In the genomic region with DNA sequence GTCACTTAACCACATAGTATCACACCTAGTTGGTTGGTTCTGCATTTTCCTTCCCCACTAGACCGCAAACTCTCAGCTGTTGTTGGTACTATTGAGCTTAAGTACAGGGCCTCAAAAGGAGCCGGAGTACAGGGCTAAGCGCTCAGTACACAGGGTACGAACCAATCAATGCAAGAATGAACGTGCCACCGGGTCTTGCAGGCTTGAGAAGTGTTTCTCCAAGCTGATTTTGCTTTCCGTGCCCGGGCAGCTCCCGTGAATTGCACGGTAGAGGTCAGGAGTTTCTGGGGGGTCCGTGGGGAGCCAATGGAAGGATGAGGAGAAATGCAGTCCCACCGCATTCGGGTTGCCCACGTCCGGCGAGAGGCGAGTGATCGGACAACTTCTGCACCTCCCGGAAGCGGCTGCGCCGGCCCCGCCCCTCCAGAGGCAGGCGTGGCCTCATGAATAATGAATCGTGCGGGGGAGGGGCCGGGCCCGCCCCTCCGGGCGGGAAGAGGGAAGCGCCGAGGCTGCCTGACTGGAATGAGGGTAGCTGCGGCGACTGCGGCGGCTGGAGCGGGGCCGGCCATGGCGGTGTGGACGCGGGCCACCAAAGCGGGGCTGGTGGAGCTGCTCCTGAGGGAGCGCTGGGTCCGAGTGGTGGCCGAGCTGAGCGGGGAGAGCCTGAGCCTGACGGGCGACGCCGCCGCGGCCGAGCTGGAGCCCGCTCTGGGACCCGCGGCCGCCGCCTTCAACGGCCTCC, we compare ENCODE assay signal across 1 cellular context.
A peak's percentile ranks its signal among the peaks of the same experiment; 100 is the strongest.
TF ChIP-seq lines count a peak whose summit lies in the region.

A gene (plus strand): TSS at position 523 of the 745 bp plus-strand sequence. CDS start 3 bp downstream, at position 526.

TF ChIP-seq in HepG2, 621 proteins besides CTCF, POLR2A, EP300 and RAD21 (continued from another document and continues in another):
- TF ChIP-seq, protein P1, sequence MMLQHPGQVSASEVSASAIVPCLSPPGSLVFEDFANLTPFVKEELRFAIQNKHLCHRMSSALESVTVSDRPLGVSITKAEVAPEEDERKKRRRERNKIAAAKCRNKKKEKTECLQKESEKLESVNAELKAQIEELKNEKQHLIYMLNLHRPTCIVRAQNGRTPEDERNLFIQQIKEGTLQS (CRISPR knock-in tag; IDR thresholded peaks at IDR 0.05): peak; percentile 52; the same call in 1 of the 2 replicates
- TF ChIP-seq, protein P2, sequence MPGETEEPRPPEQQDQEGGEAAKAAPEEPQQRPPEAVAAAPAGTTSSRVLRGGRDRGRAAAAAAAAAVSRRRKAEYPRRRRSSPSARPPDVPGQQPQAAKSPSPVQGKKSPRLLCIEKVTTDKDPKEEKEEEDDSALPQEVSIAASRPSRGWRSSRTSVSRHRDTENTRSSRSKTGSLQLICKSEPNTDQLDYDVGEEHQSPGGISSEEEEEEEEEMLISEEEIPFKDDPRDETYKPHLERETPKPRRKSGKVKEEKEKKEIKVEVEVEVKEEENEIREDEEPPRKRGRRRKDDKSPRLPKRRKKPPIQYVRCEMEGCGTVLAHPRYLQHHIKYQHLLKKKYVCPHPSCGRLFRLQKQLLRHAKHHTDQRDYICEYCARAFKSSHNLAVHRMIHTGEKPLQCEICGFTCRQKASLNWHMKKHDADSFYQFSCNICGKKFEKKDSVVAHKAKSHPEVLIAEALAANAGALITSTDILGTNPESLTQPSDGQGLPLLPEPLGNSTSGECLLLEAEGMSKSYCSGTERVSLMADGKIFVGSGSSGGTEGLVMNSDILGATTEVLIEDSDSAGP (CRISPR knock-in tag; IDR thresholded peaks at IDR 0.05; ENCODE audit: borderline replicate concordance): peak; percentile 87
- peak; percentile 74; the same call in 1 of the 2 replicates for TF ChIP-seq BORCS8-MEF2B (CRISPR knock-in tag; IDR thresholded peaks at IDR 0.05)
- TF ChIP-seq SP5 (CRISPR knock-in tag; IDR thresholded peaks at IDR 0.05; ENCODE audit: borderline replicate concordance, low read depth): peak; percentile 91
- TF ChIP-seq ATM (IDR thresholded peaks at IDR 0.05; ENCODE audit: borderline replicate concordance): no peak
- peak; percentile 77; the same call in 1 of the 2 replicates for TF ChIP-seq KMT2B (CRISPR knock-in tag; IDR thresholded peaks at IDR 0.05)
- TF ChIP-seq NR3C1 (CRISPR knock-in tag; IDR thresholded peaks at IDR 0.05): no peak
- TF ChIP-seq ZNF441 (CRISPR knock-in tag; IDR thresholded peaks at IDR 0.05; ENCODE audit: borderline replicate concordance): peak; percentile 93
- TF ChIP-seq, protein P3, sequence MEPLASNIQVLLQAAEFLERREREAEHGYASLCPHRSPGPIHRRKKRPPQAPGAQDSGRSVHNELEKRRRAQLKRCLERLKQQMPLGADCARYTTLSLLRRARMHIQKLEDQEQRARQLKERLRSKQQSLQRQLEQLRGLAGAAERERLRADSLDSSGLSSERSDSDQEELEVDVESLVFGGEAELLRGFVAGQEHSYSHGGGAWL (CRISPR knock-in tag; IDR thresholded peaks at IDR 0.05): peak; percentile 70; the same call in 1 of the 2 replicates
- TF ChIP-seq, protein P4, sequence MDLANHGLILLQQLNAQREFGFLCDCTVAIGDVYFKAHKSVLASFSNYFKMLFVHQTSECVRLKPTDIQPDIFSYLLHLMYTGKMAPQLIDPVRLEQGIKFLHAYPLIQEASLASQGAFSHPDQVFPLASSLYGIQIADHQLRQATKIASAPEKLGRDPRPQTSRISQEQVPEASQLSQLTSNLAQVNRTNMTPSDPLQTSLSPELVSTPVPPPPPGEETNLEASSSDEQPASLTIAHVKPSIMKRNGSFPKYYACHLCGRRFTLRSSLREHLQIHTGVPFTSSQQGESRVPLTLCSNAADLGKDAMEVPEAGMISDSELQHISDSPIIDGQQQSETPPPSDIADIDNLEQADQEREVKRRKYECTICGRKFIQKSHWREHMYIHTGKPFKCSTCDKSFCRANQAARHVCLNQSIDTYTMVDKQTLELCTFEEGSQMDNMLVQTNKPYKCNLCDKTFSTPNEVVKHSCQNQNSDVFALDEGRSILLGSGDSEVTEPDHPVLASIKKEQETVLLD (CRISPR knock-in tag; IDR thresholded peaks at IDR 0.05; ENCODE audit: low read depth): no peak
- no peak; the same call in 1 of the 2 replicates for TF ChIP-seq ZNF264 (CRISPR knock-in tag; IDR thresholded peaks at IDR 0.05)
- peak; percentile 93; the same call in 1 of the 2 replicates for TF ChIP-seq ZSCAN12 (CRISPR knock-in tag; IDR thresholded peaks at IDR 0.05)
- peak; percentile 74 for TF ChIP-seq MEF2D (CRISPR knock-in tag; IDR thresholded peaks at IDR 0.05)
- no peak for TF ChIP-seq RORA (CRISPR knock-in tag; IDR thresholded peaks at IDR 0.05)
- peak; percentile 54 for TF ChIP-seq REPIN1 (CRISPR knock-in tag; IDR thresholded peaks at IDR 0.05; ENCODE audit: borderline replicate concordance, low read depth)
- peak; percentile 76; the same call in 1 of the 2 replicates for TF ChIP-seq ZNF274 (CRISPR knock-in tag; IDR thresholded peaks at IDR 0.05)
- peak; percentile 17; the same call in 1 of the 2 replicates for TF ChIP-seq BRD4 (CRISPR knock-in tag; IDR thresholded peaks at IDR 0.05)
- TF ChIP-seq ZNF879 (CRISPR knock-in tag; IDR thresholded peaks at IDR 0.05): peak; percentile 92
- TF ChIP-seq ZFP62 (CRISPR knock-in tag; IDR thresholded peaks at IDR 0.05): no peak
- no peak for TF ChIP-seq NFIC (IDR thresholded peaks at IDR 0.05; ENCODE audit: low read length)
- peak; percentile 93 for TF ChIP-seq ZNF335 (CRISPR knock-in tag; IDR thresholded peaks at IDR 0.05)
- TF ChIP-seq ZNF572 (CRISPR knock-in tag; IDR thresholded peaks at IDR 0.05): no peak
- peak; percentile 90; the same call in 1 of the 2 replicates for TF ChIP-seq NFE2L1 (CRISPR knock-in tag; IDR thresholded peaks at IDR 0.05; ENCODE audit: borderline replicate concordance)
- TF ChIP-seq ZFP36L1 (CRISPR knock-in tag; IDR thresholded peaks at IDR 0.05): no peak
- 0 out of 2 replicates have a peak, but pooled peaks have one; percentile 33 for TF ChIP-seq ZNF121 (CRISPR knock-in tag; IDR thresholded peaks at IDR 0.05)
- TF ChIP-seq SAFB2 (CRISPR knock-in tag; IDR thresholded peaks at IDR 0.05; ENCODE audit: borderline replicate concordance, low read depth): no peak; the same call in 1 of the 2 replicates
- TF ChIP-seq, protein P5, sequence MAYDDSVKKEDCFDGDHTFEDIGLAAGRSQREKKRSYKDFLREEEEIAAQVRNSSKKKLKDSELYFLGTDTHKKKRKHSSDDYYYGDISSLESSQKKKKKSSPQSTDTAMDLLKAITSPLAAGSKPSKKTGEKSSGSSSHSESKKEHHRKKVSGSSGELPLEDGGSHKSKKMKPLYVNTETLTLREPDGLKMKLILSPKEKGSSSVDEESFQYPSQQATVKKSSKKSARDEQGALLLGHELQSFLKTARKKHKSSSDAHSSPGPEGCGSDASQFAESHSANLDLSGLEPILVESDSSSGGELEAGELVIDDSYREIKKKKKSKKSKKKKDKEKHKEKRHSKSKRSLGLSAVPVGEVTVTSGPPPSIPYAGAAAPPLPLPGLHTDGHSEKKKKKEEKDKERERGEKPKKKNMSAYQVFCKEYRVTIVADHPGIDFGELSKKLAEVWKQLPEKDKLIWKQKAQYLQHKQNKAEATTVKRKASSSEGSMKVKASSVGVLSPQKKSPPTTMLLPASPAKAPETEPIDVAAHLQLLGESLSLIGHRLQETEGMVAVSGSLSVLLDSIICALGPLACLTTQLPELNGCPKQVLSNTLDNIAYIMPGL (CRISPR knock-in tag; IDR thresholded peaks at IDR 0.05; ENCODE audit: borderline replicate concordance in 1 of 2, low read depth in 1 of 2): peak; percentile 47 to 77
- TF ChIP-seq, protein P6, sequence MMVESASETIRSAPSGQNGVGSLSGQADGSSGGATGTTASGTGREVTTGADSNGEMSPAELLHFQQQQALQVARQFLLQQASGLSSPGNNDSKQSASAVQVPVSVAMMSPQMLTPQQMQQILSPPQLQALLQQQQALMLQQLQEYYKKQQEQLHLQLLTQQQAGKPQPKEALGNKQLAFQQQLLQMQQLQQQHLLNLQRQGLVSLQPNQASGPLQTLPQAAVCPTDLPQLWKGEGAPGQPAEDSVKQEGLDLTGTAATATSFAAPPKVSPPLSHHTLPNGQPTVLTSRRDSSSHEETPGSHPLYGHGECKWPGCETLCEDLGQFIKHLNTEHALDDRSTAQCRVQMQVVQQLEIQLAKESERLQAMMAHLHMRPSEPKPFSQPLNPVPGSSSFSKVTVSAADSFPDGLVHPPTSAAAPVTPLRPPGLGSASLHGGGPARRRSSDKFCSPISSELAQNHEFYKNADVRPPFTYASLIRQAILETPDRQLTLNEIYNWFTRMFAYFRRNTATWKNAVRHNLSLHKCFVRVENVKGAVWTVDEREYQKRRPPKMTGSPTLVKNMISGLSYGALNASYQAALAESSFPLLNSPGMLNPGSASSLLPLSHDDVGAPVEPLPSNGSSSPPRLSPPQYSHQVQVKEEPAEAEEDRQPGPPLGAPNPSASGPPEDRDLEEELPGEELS (CRISPR knock-in tag; IDR thresholded peaks at IDR 0.05): no peak
- no peak for TF ChIP-seq ZMYM2 (CRISPR knock-in tag; IDR thresholded peaks at IDR 0.05)
- TF ChIP-seq, protein P7, sequence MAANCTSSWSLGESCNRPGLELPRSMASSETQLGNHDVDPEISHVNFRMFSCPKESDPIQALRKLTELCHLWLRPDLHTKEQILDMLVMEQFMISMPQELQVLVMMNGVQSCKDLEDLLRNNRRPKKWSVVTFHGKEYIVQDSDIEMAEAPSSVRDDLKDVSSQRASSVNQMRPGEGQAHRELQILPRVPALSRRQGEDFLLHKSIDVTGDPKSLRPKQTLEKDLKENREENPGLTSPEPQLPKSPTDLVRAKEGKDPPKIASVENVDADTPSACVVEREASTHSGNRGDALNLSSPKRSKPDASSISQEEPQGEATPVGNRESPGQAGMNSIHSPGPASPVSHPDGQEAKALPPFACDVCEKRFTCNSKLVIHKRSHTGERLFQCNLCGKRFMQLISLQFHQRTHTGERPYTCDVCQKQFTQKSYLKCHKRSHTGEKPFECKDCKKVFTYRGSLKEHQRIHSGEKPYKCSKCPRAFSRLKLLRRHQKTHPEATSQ (CRISPR knock-in tag; IDR thresholded peaks at IDR 0.05; ENCODE audit: borderline replicate concordance): no peak
- no peak for TF ChIP-seq NONO (IDR thresholded peaks at IDR 0.05)
- TF ChIP-seq NONO (CRISPR knock-in tag; conservative IDR thresholded peaks at IDR 0.05): peak; percentile 87
- TF ChIP-seq, protein P8, sequence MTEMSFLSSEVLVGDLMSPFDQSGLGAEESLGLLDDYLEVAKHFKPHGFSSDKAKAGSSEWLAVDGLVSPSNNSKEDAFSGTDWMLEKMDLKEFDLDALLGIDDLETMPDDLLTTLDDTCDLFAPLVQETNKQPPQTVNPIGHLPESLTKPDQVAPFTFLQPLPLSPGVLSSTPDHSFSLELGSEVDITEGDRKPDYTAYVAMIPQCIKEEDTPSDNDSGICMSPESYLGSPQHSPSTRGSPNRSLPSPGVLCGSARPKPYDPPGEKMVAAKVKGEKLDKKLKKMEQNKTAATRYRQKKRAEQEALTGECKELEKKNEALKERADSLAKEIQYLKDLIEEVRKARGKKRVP (CRISPR knock-in tag; IDR thresholded peaks at IDR 0.05): peak in 1 of 2 experiments; percentile 74; a peak in 2 of 4 replicates
- 0 out of 2 replicates have a peak, but pooled peaks have one; percentile 67 for TF ChIP-seq XBP1 (CRISPR knock-in tag; IDR thresholded peaks at IDR 0.05)
- TF ChIP-seq, protein P9, sequence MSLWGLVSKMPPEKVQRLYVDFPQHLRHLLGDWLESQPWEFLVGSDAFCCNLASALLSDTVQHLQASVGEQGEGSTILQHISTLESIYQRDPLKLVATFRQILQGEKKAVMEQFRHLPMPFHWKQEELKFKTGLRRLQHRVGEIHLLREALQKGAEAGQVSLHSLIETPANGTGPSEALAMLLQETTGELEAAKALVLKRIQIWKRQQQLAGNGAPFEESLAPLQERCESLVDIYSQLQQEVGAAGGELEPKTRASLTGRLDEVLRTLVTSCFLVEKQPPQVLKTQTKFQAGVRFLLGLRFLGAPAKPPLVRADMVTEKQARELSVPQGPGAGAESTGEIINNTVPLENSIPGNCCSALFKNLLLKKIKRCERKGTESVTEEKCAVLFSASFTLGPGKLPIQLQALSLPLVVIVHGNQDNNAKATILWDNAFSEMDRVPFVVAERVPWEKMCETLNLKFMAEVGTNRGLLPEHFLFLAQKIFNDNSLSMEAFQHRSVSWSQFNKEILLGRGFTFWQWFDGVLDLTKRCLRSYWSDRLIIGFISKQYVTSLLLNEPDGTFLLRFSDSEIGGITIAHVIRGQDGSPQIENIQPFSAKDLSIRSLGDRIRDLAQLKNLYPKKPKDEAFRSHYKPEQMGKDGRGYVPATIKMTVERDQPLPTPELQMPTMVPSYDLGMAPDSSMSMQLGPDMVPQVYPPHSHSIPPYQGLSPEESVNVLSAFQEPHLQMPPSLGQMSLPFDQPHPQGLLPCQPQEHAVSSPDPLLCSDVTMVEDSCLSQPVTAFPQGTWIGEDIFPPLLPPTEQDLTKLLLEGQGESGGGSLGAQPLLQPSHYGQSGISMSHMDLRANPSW (CRISPR knock-in tag; IDR thresholded peaks at IDR 0.05; ENCODE audit: borderline replicate concordance): peak; percentile 98
- TF ChIP-seq ERF (CRISPR knock-in tag; IDR thresholded peaks at IDR 0.05): peak; percentile 50; the same call in 1 of the 2 replicates
- 0 out of 2 replicates have a peak, but pooled peaks have one; percentile 45 for TF ChIP-seq SMYD3 (CRISPR knock-in tag; IDR thresholded peaks at IDR 0.05)
- TF ChIP-seq, protein P10, sequence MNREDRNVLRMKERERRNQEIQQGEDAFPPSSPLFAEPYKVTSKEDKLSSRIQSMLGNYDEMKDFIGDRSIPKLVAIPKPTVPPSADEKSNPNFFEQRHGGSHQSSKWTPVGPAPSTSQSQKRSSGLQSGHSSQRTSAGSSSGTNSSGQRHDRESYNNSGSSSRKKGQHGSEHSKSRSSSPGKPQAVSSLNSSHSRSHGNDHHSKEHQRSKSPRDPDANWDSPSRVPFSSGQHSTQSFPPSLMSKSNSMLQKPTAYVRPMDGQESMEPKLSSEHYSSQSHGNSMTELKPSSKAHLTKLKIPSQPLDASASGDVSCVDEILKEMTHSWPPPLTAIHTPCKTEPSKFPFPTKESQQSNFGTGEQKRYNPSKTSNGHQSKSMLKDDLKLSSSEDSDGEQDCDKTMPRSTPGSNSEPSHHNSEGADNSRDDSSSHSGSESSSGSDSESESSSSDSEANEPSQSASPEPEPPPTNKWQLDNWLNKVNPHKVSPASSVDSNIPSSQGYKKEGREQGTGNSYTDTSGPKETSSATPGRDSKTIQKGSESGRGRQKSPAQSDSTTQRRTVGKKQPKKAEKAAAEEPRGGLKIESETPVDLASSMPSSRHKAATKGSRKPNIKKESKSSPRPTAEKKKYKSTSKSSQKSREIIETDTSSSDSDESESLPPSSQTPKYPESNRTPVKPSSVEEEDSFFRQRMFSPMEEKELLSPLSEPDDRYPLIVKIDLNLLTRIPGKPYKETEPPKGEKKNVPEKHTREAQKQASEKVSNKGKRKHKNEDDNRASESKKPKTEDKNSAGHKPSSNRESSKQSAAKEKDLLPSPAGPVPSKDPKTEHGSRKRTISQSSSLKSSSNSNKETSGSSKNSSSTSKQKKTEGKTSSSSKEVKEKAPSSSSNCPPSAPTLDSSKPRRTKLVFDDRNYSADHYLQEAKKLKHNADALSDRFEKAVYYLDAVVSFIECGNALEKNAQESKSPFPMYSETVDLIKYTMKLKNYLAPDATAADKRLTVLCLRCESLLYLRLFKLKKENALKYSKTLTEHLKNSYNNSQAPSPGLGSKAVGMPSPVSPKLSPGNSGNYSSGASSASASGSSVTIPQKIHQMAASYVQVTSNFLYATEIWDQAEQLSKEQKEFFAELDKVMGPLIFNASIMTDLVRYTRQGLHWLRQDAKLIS (CRISPR knock-in tag; IDR thresholded peaks at IDR 0.05): no peak
- no peak for TF ChIP-seq KLF15 (CRISPR knock-in tag; IDR thresholded peaks at IDR 0.05; ENCODE audit: borderline replicate concordance)
